ENCODE assay signal across 10 cellular contexts in the genomic region with DNA sequence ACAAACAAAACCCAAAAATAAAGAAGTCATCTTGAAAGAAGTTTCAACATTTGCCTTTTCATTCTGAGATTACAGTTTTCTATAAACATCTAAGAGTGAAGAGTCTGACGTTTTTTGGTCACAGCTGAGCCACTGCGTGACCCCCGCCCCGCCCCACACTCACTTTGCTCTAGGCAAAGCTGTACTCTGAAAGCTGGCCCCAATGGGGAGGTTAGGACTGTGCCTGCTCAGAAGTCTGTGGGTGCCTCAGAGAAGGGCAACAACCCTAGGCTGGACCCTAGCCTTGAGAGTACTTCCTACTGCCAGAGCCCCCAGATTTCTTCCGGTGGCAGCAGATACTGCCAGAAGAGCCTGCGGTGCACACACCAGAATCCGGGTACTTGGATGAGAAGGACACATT. TPM values are rescaled to one million over a fixed set of nuclear protein-coding genes. Genes with fewer than 3 reads are reported as not detected.
A peak's percentile ranks its signal among the peaks of the same experiment; 100 is the strongest.
DNase-seq lines count a peak whose midpoint lies in the region; ATAC-seq, FAIRE-seq and TF ChIP-seq lines count a peak whose summit lies in the region.
"Had no signal": no experiment of that assay in that cellular context is flagged by ENCODE, and none has a peak within 500 bp of the region (broad histone marks: within the 10 kb centered on the region; RNA-seq: fewer than 3 reads in every experiment).

No MANE protein-coding gene starts in this region.

- H3K4me3 ChIP-seq in Panc1 (ENCODE audit: low read depth in 2 of 2, low read length in 2 of 2) (no peak overlapping the region), dorsolateral prefrontal cortex (no peak overlapping the region), sigmoid colon (no peak overlapping the region)

- peaks cover 2% of the 10 kb centered on the region for H3K36me3 ChIP-seq in Panc1 (ENCODE audit: control insufficient read depth, insufficient read depth, low read length)
- H3K36me3 ChIP-seq in sigmoid colon, result peaks cover 7 to 67% (median 19%) of the 10 kb centered on the region in 4 donors

- in situ Hi-C loops in Panc1 (cut with HindIII; ENCODE audit: low pct_unique_long_range_greater_than_20kb, low sequenced_read_pairs), result no loop called here

- TF ChIP-seq POLR2A in sigmoid colon (IDR thresholded peaks at IDR 0.05), result no peak

- no peak for TF ChIP-seq CTCF in Panc1 (IDR thresholded peaks at IDR 0.05)
- no peak for TF ChIP-seq CTCF in dorsolateral prefrontal cortex (IDR thresholded peaks at IDR 0.05 in 54 of 56, conservative IDR thresholded peaks at IDR 0.05 in 2 of 56; ENCODE audit: low read depth in 1 of 56, partially characterized antibody in 56 of 56)
- no peak for TF ChIP-seq CTCF in sigmoid colon (IDR thresholded peaks at IDR 0.05)

- H3K27ac ChIP-seq in Panc1 (ENCODE audit: low read length) (peak overlapping the region; percentile 95), dorsolateral prefrontal cortex (peak overlapping the region in 58 of 59 donors; percentile 16 to 96 (median 84)), sigmoid colon (peak overlapping the region; percentile 20 to 29 (median 24))

- no TSS peak for BruUV-seq in Panc1 (replicated peaks; lab: Mats Ljungman, UMichigan)

- H3K27me3 ChIP-seq in Panc1 (ENCODE audit: control insufficient read depth, insufficient read depth, low read length) (no peaks in the 10 kb centered on the region), dorsolateral prefrontal cortex (no peaks in the 10 kb centered on the region), sigmoid colon (no peaks in the 10 kb centered on the region)

- FAIRE-seq in GM18507 (lab: Jason Lieb, UNC), result peak; percentile 68
- FAIRE-seq: frontal cortex had no signal

- H3K4me1 ChIP-seq in Panc1 (ENCODE audit: control insufficient read depth, insufficient read depth, low read length) (peaks cover 38% of the 10 kb centered on the region), sigmoid colon (peaks cover 0 to 7% (median 3%) of the 10 kb centered on the region in 4 donors)

- CTCF ChIA-PET in Panc1 (lab: Charles Lee), result no interaction called here

- no peak for ATAC-seq in Panc1

- POLR2A ChIA-PET in Panc1 (lab: Charles Lee), result no interaction called here

- TF ChIP-seq EP300 in sigmoid colon (IDR thresholded peaks at IDR 0.05), result no peak

- intact Hi-C loops in Panc1 (cut with micrococcal nuclease; ENCODE audit: unreplicated experiment), result no loop called here
- intact Hi-C loops in dorsolateral prefrontal cortex (cut with DNase I), result no loop called here
- intact Hi-C loops in sigmoid colon (cut with DNase I), result no loop called here

- DNase-seq in GM18507 (ENCODE audit: extremely low spot score, insufficient read length, low read depth), result no peak
- DNase-seq in Panc1 (ENCODE audit: low read depth, low spot score), result no peak
- DNase-seq in dorsolateral prefrontal cortex, result peak in 1 of 10 donors; percentile 30
- no peak for DNase-seq in sigmoid colon
- DNase-seq in SW 1271 (lab: John Stamatoyannopoulos, UW), result no peak
- DNase-seq in NCI-H1105 (lab: John Stamatoyannopoulos, UW), result no peak
- no peak for DNase-seq in Kasumi-1 (lab: John Stamatoyannopoulos, UW)
- no peak for DNase-seq in DMS114 treated with DMSO at 0.1 percent for 48 hours (lab: John Stamatoyannopoulos, UW; ENCODE audit: unreplicated experiment)
- DNase-seq: DMS 273 treated with DMSO at 0.1 percent for 48 hours had no signal

- H3K9me3 ChIP-seq in Panc1 (ENCODE audit: control insufficient read depth, insufficient read depth, low read depth, low read length) (no peaks in the 10 kb centered on the region), sigmoid colon (no peaks in the 10 kb centered on the region)

- 83% methylated on average over 7 of the region's 7 CpGs for WGBS in sigmoid colon, 2 donors

RNA-seq across cellular contexts. Expression of a gene that starts 19.4 kb away (rescaled TPM):
- 13.7 TPM for total RNA-seq in Panc1 (2021; ENCODE audit: unreplicated experiment)
- 22.9 TPM for polyA plus RNA-seq in Panc1 (2012; ENCODE audit: insufficient read length)
- total RNA-seq in dorsolateral prefrontal cortex, result 10 to 100 TPM; 22.6 to 49.4 (median 36.3) TPM
- 10 to 100 TPM; 19.3 to 30.0 (median 21.5) TPM for total RNA-seq in sigmoid colon
- 10 to 100 TPM; 12.0 to 19.8 (median 12.3) TPM for polyA plus RNA-seq in sigmoid colon

RNA-seq across cellular contexts. Expression of a gene that starts 19.5 kb away (rescaled TPM):
- total RNA-seq in Panc1 (2021; ENCODE audit: unreplicated experiment) (28.4 TPM), dorsolateral prefrontal cortex (10 to 100 TPM; 44.1 to 90.3 (median 67.7) TPM), sigmoid colon (10 to 100 TPM; 40.0 to 93.9 (median 46.5) TPM)
- 21.1 TPM for polyA plus RNA-seq in Panc1 (2012; ENCODE audit: insufficient read length)
- 10 to 100 TPM; 11.4 to 56.0 (median 17.3) TPM for polyA plus RNA-seq in sigmoid colon

Comparison
In these comparisons a context has a peak if more than half of its experiments do, and no peak if none do; other contexts are left out.
1. H3K27ac ChIP-seq: peak in every context shown above with its lines; median percentile 95 in Panc1; 84 in dorsolateral prefrontal cortex; 24 in sigmoid colon.